In genomic region chr19:2983351-2984195, GRCh38 we compare ENCODE assay signal across 1 cellular context.
TF ChIP-seq lines count a peak whose summit lies in the region.

No MANE protein-coding gene starts in this region.

TF ChIP-seq in HEK293, 187 proteins besides CTCF, POLR2A, EP300 and RAD21 (continued from another document and continues in another):
- no peak for TF ChIP-seq AEBP2 (tag by site-specific recombination; IDR thresholded peaks at IDR 0.05; ENCODE audit: borderline replicate concordance)
- TF ChIP-seq ZNF747 (tag by site-specific recombination; IDR thresholded peaks at IDR 0.05) = no peak
- TF ChIP-seq ZNF23 (tag by site-specific recombination; IDR thresholded peaks at IDR 0.05; ENCODE audit: borderline replicate concordance) = no peak
- peak; percentile 85 for TF ChIP-seq KLF8 (tag by site-specific recombination; IDR thresholded peaks at IDR 0.05)
- TF ChIP-seq ZNF211 (tag by site-specific recombination; IDR thresholded peaks at IDR 0.05; ENCODE audit: low read depth) = no peak
- peak; percentile 88 for TF ChIP-seq TSHZ1 (tag by site-specific recombination; IDR thresholded peaks at IDR 0.05; ENCODE audit: borderline replicate concordance)
- peak; percentile 73; the same call in 1 of the 2 replicates for TF ChIP-seq ZNF558 (tag by site-specific recombination; IDR thresholded peaks at IDR 0.05)
- no peak for TF ChIP-seq ZBTB49 (tag by site-specific recombination; IDR thresholded peaks at IDR 0.05; ENCODE audit: low read depth)
- TF ChIP-seq ZNF580 (tag by site-specific recombination; IDR thresholded peaks at IDR 0.05) = no peak
- no peak for TF ChIP-seq ZBTB7A (tag by site-specific recombination; IDR thresholded peaks at IDR 0.05; ENCODE audit: low read depth)
- TF ChIP-seq ZNF16 (tag by site-specific recombination; IDR thresholded peaks at IDR 0.05; ENCODE audit: low read depth) = peak; percentile 99
- TF ChIP-seq KLF16 (tag by site-specific recombination; IDR thresholded peaks at IDR 0.05) = peak; percentile 82
- TF ChIP-seq ZNF670 (tag by site-specific recombination; IDR thresholded peaks at IDR 0.05; ENCODE audit: low read depth) = no peak
- peak; percentile 74; the same call in 1 of the 2 replicates for TF ChIP-seq GLI4 (tag by site-specific recombination; IDR thresholded peaks at IDR 0.05)
- peak; percentile 96; the same call in 1 of the 2 replicates for TF ChIP-seq ZNF561 (tag by site-specific recombination; IDR thresholded peaks at IDR 0.05; ENCODE audit: borderline replicate concordance)
- TF ChIP-seq PRDM4 (tag by site-specific recombination; IDR thresholded peaks at IDR 0.05) = no peak; the same call in 1 of the 2 replicates
- TF ChIP-seq ZNF645 (tag by site-specific recombination; IDR thresholded peaks at IDR 0.05) = no peak
- TF ChIP-seq ZFP3 (tag by site-specific recombination; IDR thresholded peaks at IDR 0.05; ENCODE audit: low read depth) = no peak
- TF ChIP-seq ATF2 (tag by site-specific recombination; IDR thresholded peaks at IDR 0.05; ENCODE audit: low read depth) = no peak
- no peak for TF ChIP-seq ZNF140 (tag by site-specific recombination; IDR thresholded peaks at IDR 0.05)
- no peak for TF ChIP-seq ZNF473 (tag by site-specific recombination; IDR thresholded peaks at IDR 0.05)
- TF ChIP-seq ZNF549 (tag by site-specific recombination; IDR thresholded peaks at IDR 0.05) = no peak
- peak; percentile 92; the same call in 1 of the 2 replicates for TF ChIP-seq ZNF398 (tag by site-specific recombination; IDR thresholded peaks at IDR 0.05)
- TF ChIP-seq ZSCAN4 (tag by site-specific recombination; IDR thresholded peaks at IDR 0.05) = peak; percentile 40; the same call in 1 of the 2 replicates
- TF ChIP-seq ZNF596 (tag by site-specific recombination; IDR thresholded peaks at IDR 0.05) = no peak; the same call in none of the 2 replicates
- TF ChIP-seq FEZF1 (tag by site-specific recombination; IDR thresholded peaks at IDR 0.05) = no peak
- TF ChIP-seq GLIS1 (tag by site-specific recombination; IDR thresholded peaks at IDR 0.05) = peak; percentile 100
- peak; percentile 95 for TF ChIP-seq ZSCAN30 (tag by site-specific recombination; IDR thresholded peaks at IDR 0.05)
- TF ChIP-seq ZNF449 (tag by site-specific recombination; IDR thresholded peaks at IDR 0.05) = peak; percentile 83; the same call in 1 of the 2 replicates
- TF ChIP-seq ZNF266 (tag by site-specific recombination; IDR thresholded peaks at IDR 0.05; ENCODE audit: low read depth) = no peak
- no peak for TF ChIP-seq ZNF311 (tag by site-specific recombination; IDR thresholded peaks at IDR 0.05; ENCODE audit: borderline replicate concordance)
- TF ChIP-seq KLF10 (tag by site-specific recombination; IDR thresholded peaks at IDR 0.05) = 0 out of 2 replicates have a peak, but pooled peaks have one; percentile 70
- peak; percentile 87; the same call in 1 of the 2 replicates for TF ChIP-seq BCL11B (tag by site-specific recombination; IDR thresholded peaks at IDR 0.05; ENCODE audit: low read depth)
- no peak for TF ChIP-seq ZNF510 (tag by site-specific recombination; IDR thresholded peaks at IDR 0.05; ENCODE audit: insufficient replicate concordance)
- no peak; the same call in none of the 2 replicates for TF ChIP-seq ZNF146 (tag by site-specific recombination; IDR thresholded peaks at IDR 0.05)
- peak; percentile 84 for TF ChIP-seq YY1 (tag by site-specific recombination; IDR thresholded peaks at IDR 0.05)
- no peak for TF ChIP-seq ZNF777 (tag by site-specific recombination; IDR thresholded peaks at IDR 0.05; ENCODE audit: borderline replicate concordance)
- no peak for TF ChIP-seq ZNF776 (tag by site-specific recombination; IDR thresholded peaks at IDR 0.05; ENCODE audit: borderline replicate concordance)
